ENCODE assay signal across 8 cellular contexts in the genomic region with DNA sequence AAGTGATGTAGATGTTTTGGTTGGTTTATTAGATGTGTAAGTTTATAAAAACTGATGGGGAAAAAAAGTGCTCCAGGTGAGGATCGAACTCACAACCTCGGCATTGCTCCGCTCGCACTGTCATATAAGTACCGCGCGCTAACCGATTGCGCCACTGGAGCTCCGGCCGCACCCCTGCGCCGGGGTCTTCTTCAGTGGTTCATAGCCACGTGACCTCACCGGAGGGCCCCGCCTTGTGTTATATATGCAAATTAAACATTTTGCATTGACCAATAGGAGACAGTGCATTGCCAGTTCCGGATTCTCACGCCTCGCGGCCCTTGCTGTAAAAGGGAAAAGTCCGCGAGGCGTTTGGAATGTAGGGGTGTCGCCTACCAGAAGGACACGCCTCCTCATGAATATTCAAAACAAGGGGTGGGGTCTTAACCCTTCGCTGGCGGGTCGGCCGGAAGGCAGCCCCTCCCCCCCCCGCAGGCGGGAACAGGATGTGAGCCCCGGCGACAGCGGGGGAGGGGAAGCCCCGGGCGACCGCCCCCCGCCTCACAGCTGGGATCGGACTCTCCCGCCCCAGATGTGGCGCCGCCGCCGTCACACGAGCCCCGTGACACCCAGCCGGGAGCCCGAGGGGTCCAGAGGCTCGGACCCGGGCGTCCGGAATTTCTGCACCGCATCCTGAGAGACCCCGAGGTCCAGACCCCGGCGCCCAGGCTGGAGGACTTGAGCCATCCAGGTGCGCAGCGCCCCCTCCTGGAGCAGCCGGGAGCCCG. TPM values are rescaled to one million over a fixed set of nuclear protein-coding genes. Genes with fewer than 3 reads are reported as not detected.
DNase-seq lines count a peak whose midpoint lies in the region; ATAC-seq and TF ChIP-seq lines count a peak whose summit lies in the region.

TSS of gene PLEKHG2 (plus strand) at position 570 of the 767 bp plus-strand sequence. CDS start 1,418 bp downstream, outside the sequence.

- peaks cover 18% of the 10 kb centered on the region for H3K36me3 ChIP-seq in BJ (ENCODE audit: control insufficient read depth, insufficient read depth, low read length)

- CTCF ChIA-PET in BJ (lab: Yijun Ruan, JAX), result interaction anchor here (0.8 to 2.3 kb wide), 25 partner anchors 9 to 301 kb away, joined by 3 to 178 read pairs (median 4); partner anchors contain the start of genes EID2B, MED29, PAF1 and RPS16
- CTCF ChIA-PET in activated CD4-positive, alpha-beta T cell treated with anti-CD3 and anti-CD28 coated beads for 36 hours (lab: Charles Lee), result interaction anchor here (0.6 to 2.3 kb wide), 13 partner anchors 10 to 84 kb away, joined by 3 to 79 read pairs (median 7); partner anchors contain the start of genes MED29, PAF1 and RPS16

- no peaks in the 10 kb centered on the region for H3K27me3 ChIP-seq in BJ (ENCODE audit: control insufficient read depth, insufficient read depth, low read length)

- peaks cover 32% of the 10 kb centered on the region for H3K4me1 Mint-ChIP-seq in activated CD4-positive, alpha-beta T cell treated with anti-CD3 and anti-CD28 coated beads for 36 hours

- H3K4me3 ChIP-seq in BJ (ENCODE audit: low read depth, low read length) (peak within 1 kb of the TSS; percentile 78), choroid plexus epithelial cell (ENCODE audit: low read depth, low read length) (peak within 1 kb of the TSS; percentile 86)

- peak within 1 kb of the TSS; percentile 73 for H3K4me3 Mint-ChIP-seq in activated CD4-positive, alpha-beta T cell treated with anti-CD3 and anti-CD28 coated beads for 36 hours

- H3K27me3 Mint-ChIP-seq in activated CD4-positive, alpha-beta T cell treated with anti-CD3 and anti-CD28 coated beads for 36 hours, result no peaks in the 10 kb centered on the region

- peak within 1 kb of the TSS; percentile 92 for H3K27ac Mint-ChIP-seq in activated CD4-positive, alpha-beta T cell treated with anti-CD3 and anti-CD28 coated beads for 36 hours

- H3K36me3 Mint-ChIP-seq in activated CD4-positive, alpha-beta T cell treated with anti-CD3 and anti-CD28 coated beads for 36 hours (ENCODE audit: low read depth), result peaks cover 36% of the 10 kb centered on the region

- no peaks in the 10 kb centered on the region for H3K9me3 Mint-ChIP-seq in activated CD4-positive, alpha-beta T cell treated with anti-CD3 and anti-CD28 coated beads for 36 hours (ENCODE audit: low read depth)

- DNase-seq in BJ (ENCODE audit: low read depth) (peak; percentile 99), GM19238 (ENCODE audit: insufficient read length, low spot score) (peak; percentile 95), NCI-H524 (lab: John Stamatoyannopoulos, UW) (peak; percentile 99 to 100), choroid plexus epithelial cell (ENCODE audit: low read depth) (peak; percentile 100), kidney glomerular epithelial cell (lab: John Stamatoyannopoulos, UW) (peak; percentile 98)
- DNase-seq in activated CD4-positive, alpha-beta T cell treated with anti-CD3 and anti-CD28 coated beads for 36 hours, result peak; percentile 98
- DNase-seq in stimulated activated CD4-positive, alpha-beta T cell treated with anti-CD3 and anti-CD28 coated beads, Interleukin-1b, Interleukin-23, amount 100 ng/mL, for 1 hour (ENCODE audit: low read depth in 2 of 2), result peak; percentile 96 to 99

- POLR2A ChIA-PET in BJ (lab: Charles Lee), result interaction anchor here (0.7 to 1.4 kb wide), 4 partner anchors 14 to 286 kb away, joined by 3 to 7 read pairs (median 4); partner anchors contain the start of gene MED29
- POLR2A ChIA-PET in activated CD4-positive, alpha-beta T cell treated with anti-CD3 and anti-CD28 coated beads for 36 hours (lab: Charles Lee), result interaction anchor here (0.7 to 2.3 kb wide), 6 partner anchors 10 to 24 kb away, joined by 3 to 22 read pairs (median 8); partner anchors contain the start of genes MED29, PAF1 and RPS16

- peak; percentile 49 for ATAC-seq in HG03442 (IDR thresholded peaks at IDR 0.05; ENCODE audit: unreplicated experiment)
- peak; percentile 73 for ATAC-seq in activated CD4-positive, alpha-beta T cell treated with anti-CD3 and anti-CD28 coated beads for 36 hours

- intact Hi-C loops in activated CD4-positive, alpha-beta T cell treated with anti-CD3 and anti-CD28 coated beads for 36 hours (cut with DNase I, micrococcal nuclease), result loop anchor here (1.0 to 2.0 kb wide), 17 partner anchors 10 to 561 kb away; partner anchors contain the start of genes MED29 (in 2 of the 2), PAF1 (in 2 of the 2), SAMD4B (in 2 of the 2) and EID2 (in 1 of the 2)

- TF ChIP-seq CTCF in BJ (IDR thresholded peaks at IDR 0.05; ENCODE audit: insufficient read depth, low read depth, low read length), result peak; percentile 90
- TF ChIP-seq CTCF in choroid plexus epithelial cell (conservative IDR thresholded peaks at IDR 0.05; ENCODE audit: low read depth, low read length), result peak; percentile 75

RNA-seq across cellular contexts. Expression of gene PLEKHG2, which starts in this region (rescaled TPM):
- 12.5 and 20.6 TPM in 2 replicates for polyA plus RNA-seq in BJ (2011; rRNA removed)
- polyA minus RNA-seq in BJ (2011; rRNA and poly(A)+ RNA removed), result 27.0 and 28.9 TPM in 2 replicates
- 10 to 100 TPM; 46.0 to 65.5 TPM for total RNA-seq in activated CD4-positive, alpha-beta T cell treated with anti-CD3 and anti-CD28 coated beads for 36 hours

Comparison
In these comparisons a context has a peak if more than half of its experiments do, and no peak if none do; other contexts are left out.
1. Peak in every context shown above with its lines: DNase-seq, ATAC-seq and H3K4me3 ChIP-seq.